22 cellular contexts compared by ENCODE assay signal in genomic region chr17:33015716-33016346, GRCh38. TPM values are rescaled to one million over a fixed set of nuclear protein-coding genes. Genes with fewer than 3 reads are reported as not detected.
"Had no signal": no experiment of that assay in that cellular context is flagged by ENCODE, and none has a peak within 500 bp of the region (broad histone marks: within the 10 kb centered on the region; RNA-seq: fewer than 3 reads in every experiment).

No MANE protein-coding gene starts in this region.

- H3K4me1 ChIP-seq: left ventricle myocardium inferior, upper lobe of left lung had no signal

- DNase-seq: activated CD4-positive, alpha-beta T cell treated with anti-CD3 and anti-CD28 coated beads, Interleukin-2, amount 50 U/mL, for 4 hours; activated effector memory CD4-positive, alpha-beta T cell treated with Interleukin-2 at 50 U/mL for 16 hours; activated naive CD4-positive, alpha-beta T cell treated with anti-CD3 and anti-CD28 coated beads, Interleukin-2, amount 10 ng/mL, durations not matched to agents 7 days and 5 days; activated T-cell treated with anti-CD3 and anti-CD28 coated beads, Interleukin-2, amount 50 U/mL, for 72 hours; amygdala; foreskin melanocyte; immature natural killer cell; left ventricle myocardium inferior; occipital lobe; stimulated activated CD4-positive, alpha-beta T cell treated with anti-CD3 and anti-CD28 coated beads, Interleukin-4, amount 100 ng/mL, for 24 hours; stimulated activated naive CD4-positive, alpha-beta T cell treated with Interleukin-2 at 50 U/mL for 16 hours; T-helper 9 cell; upper lobe of left lung had no signal

- H3K27me3 ChIP-seq: cardiac muscle cell, upper lobe of left lung had no signal

- H3K27ac ChIP-seq: cardiac muscle cell, left ventricle myocardium inferior, thoracic aorta, upper lobe of left lung had no signal

- H3K4me3 Mint-ChIP-seq: activated naive CD4-positive, alpha-beta T cell treated with anti-CD3 and anti-CD28 coated beads, Interleukin-2, amount 10 ng/mL, durations not matched to agents 7 days and 5 days; activated T-cell treated with anti-CD3 and anti-CD28 coated beads, Interleukin-2, amount 50 U/mL, for 72 hours; immature natural killer cell; nephron; WTC11 had no signal

- H3K9me3 Mint-ChIP-seq: activated naive CD4-positive, alpha-beta T cell treated with anti-CD3 and anti-CD28 coated beads, Interleukin-2, amount 10 ng/mL, durations not matched to agents 7 days and 5 days; activated T-cell treated with anti-CD3 and anti-CD28 coated beads, Interleukin-2, amount 50 U/mL, for 72 hours; immature natural killer cell; nephron; WTC11 had no signal

- H3K4me3 ChIP-seq: cardiac muscle cell, left ventricle myocardium inferior, smooth muscle cell, thoracic aorta, upper lobe of left lung had no signal

- ATAC-seq: activated T-cell treated with anti-CD3 and anti-CD28 coated beads, Interleukin-2, amount 50 U/mL, for 72 hours; sciatic nerve had no signal

- H3K36me3 Mint-ChIP-seq: activated naive CD4-positive, alpha-beta T cell treated with anti-CD3 and anti-CD28 coated beads, Interleukin-2, amount 10 ng/mL, durations not matched to agents 7 days and 5 days; immature natural killer cell; WTC11 had no signal

- H3K9me3 ChIP-seq: left ventricle myocardium inferior, thoracic aorta, upper lobe of left lung had no signal

- H3K4me1 Mint-ChIP-seq: activated naive CD4-positive, alpha-beta T cell treated with anti-CD3 and anti-CD28 coated beads, Interleukin-2, amount 10 ng/mL, durations not matched to agents 7 days and 5 days; immature natural killer cell; WTC11 had no signal

- H3K27ac Mint-ChIP-seq: activated naive CD4-positive, alpha-beta T cell treated with anti-CD3 and anti-CD28 coated beads, Interleukin-2, amount 10 ng/mL, durations not matched to agents 7 days and 5 days; activated T-cell treated with anti-CD3 and anti-CD28 coated beads, Interleukin-2, amount 50 U/mL, for 72 hours; immature natural killer cell; nephron; WTC11 had no signal

- H3K36me3 ChIP-seq: cardiac muscle cell, left ventricle myocardium inferior, thoracic aorta, upper lobe of left lung had no signal

RNA-seq across cellular contexts. Expression of gene SPACA3, which starts 24.2 kb away (rescaled TPM):
- total RNA-seq: activated T-cell treated with anti-CD3 and anti-CD28 coated beads, Interleukin-2, amount 50 U/mL, for 72 hours; cardiac muscle cell; cerebellum; left ventricle myocardium inferior; lung microvascular endothelial cell; occipital lobe; smooth muscle cell; T-helper 1 cell treated with Interleukin-12 subunit alpha and Interleukin-12 subunit beta and Interleukin-4 antibody, amounts not matched to agents 30 ng/mL and 1 ng/mL, for 36 hours; thoracic aorta; upper lobe of left lung; WTC11 had no signal
